In genomic region chr17:80315517-80316182, GRCh38 we compare ENCODE assay signal across 25 cellular contexts. TPM values are rescaled to one million over a fixed set of nuclear protein-coding genes. Genes with fewer than 3 reads are reported as not detected.
A peak's percentile ranks its signal among the peaks of the same experiment; 100 is the strongest.
DNase-seq lines count a peak whose midpoint lies in the region; ATAC-seq, FAIRE-seq and TF ChIP-seq lines count a peak whose summit lies in the region.
"Had no signal": no experiment of that assay in that cellular context is flagged by ENCODE, and none has a peak within 500 bp of the region (broad histone marks: within the 10 kb centered on the region; RNA-seq: fewer than 3 reads in every experiment).

No MANE protein-coding gene starts in this region.

- intact Hi-C loops in HepG2 (cut with micrococcal nuclease; ENCODE audit: unreplicated experiment) = no loop called here
- intact Hi-C loops in right lobe of liver (cut with DNase I) = no loop called here
- intact Hi-C loops in activated T-helper 2 cell treated with anti-CD3 and anti-CD28 coated beads, Interferon-gamma antibody, Interleukin-2, Interleukin-4, amounts not matched to agents 10 μg/mL and 5 μg/mL and 100 μg/mL, durations not matched to agents 14 hours and 24 hours and 36 hours (cut with micrococcal nuclease) = no loop called here

- ATAC-seq in HepG2 (no peak), right lobe of liver (no peak)
- ATAC-seq: gastroesophageal sphincter; GM23338; naive thymus-derived CD4-positive, alpha-beta T cell; WTC11 had no signal

- no peak overlapping the region for H3K4me3 ChIP-seq in HepG2 (replicated peaks in 1 of 3; ENCODE audit: insufficient read depth in 1 of 3, low read depth in 2 of 3, low read length in 3 of 3)
- H3K4me3 ChIP-seq in right lobe of liver = no peak overlapping the region
- peak overlapping the region in 1 of 2 donors; percentile 66 for H3K4me3 ChIP-seq in neuronal stem cell (ENCODE audit: low read length in 2 of 2)
- H3K4me3 ChIP-seq: BLaER1, gastroesophageal sphincter, GM23338, SJSA1, stomach had no signal

- no peak overlapping the region for H2BK120ac ChIP-seq in neuronal stem cell (ENCODE audit: low read depth, low read length)

- no peaks in the 10 kb centered on the region for H3K79me1 ChIP-seq in neuronal stem cell (ENCODE audit: low read depth, low read length)

- TF ChIP-seq RAD21 in HepG2 (CRISPR knock-in tag; IDR thresholded peaks at IDR 0.05) = no peak

- H2AFZ ChIP-seq in HepG2 (ENCODE audit: low read length) (no peak overlapping the region), neuronal stem cell (ENCODE audit: low read length) (no peak overlapping the region)
- H2AFZ ChIP-seq: GM23338 had no signal

- in situ Hi-C loops in HepG2 (cut with HindIII; ENCODE audit: extremely low pct_ligation_motif_present, low pct_unique_long_range_greater_than_20kb) = no loop called here

- H3K9me3 ChIP-seq in HepG2 (ENCODE audit: low read length) (no peaks in the 10 kb centered on the region), right lobe of liver (no peaks in the 10 kb centered on the region), neuronal stem cell (replicated peaks in 1 of 2; ENCODE audit: control insufficient read depth in 2 of 2, insufficient read depth in 1 of 2, low read depth in 1 of 2, low read length in 2 of 2) (peaks cover 2 to 6% of the 10 kb centered on the region in 2 donors)
- H3K9me3 ChIP-seq: gastroesophageal sphincter, SJSA1, stomach had no signal

- H3K9me3 Mint-ChIP-seq in activated T-helper 2 cell treated with anti-CD3 and anti-CD28 coated beads, Interferon-gamma antibody, Interleukin-2, Interleukin-4, amounts not matched to agents 10 μg/mL and 5 μg/mL and 100 μg/mL, durations not matched to agents 14 hours and 24 hours and 36 hours = no peaks in the 10 kb centered on the region
- no peaks in the 10 kb centered on the region for H3K9me3 Mint-ChIP-seq in progenitor cell of endocrine pancreas (ENCODE audit: low read depth)
- H3K9me3 Mint-ChIP-seq: HFFc6 had no signal

- no peak overlapping the region for H2AK5ac ChIP-seq in neuronal stem cell (ENCODE audit: low read depth, low read length)

- POLR2A ChIA-PET in HepG2 (lab: Yijun Ruan, JAX) = no interaction called here

- CTCF ChIA-PET in HepG2 (lab: Yijun Ruan, JAX; ENCODE audit: low intra/inter-chr PET ratio, low total read pairs) = no interaction called here

- TF ChIP-seq EP300 in HepG2 (IDR thresholded peaks at IDR 0.05; ENCODE audit: low read depth in 2 of 2, low read length in 2 of 2) (no peak), HepG2 (CRISPR knock-in tag; IDR thresholded peaks at IDR 0.05; ENCODE audit: borderline replicate concordance) (no peak)

- H3K36me3 ChIP-seq in HepG2 (replicated peaks in 1 of 2; ENCODE audit: control insufficient read depth in 1 of 2, insufficient read depth in 2 of 2, low read length in 2 of 2) (peaks cover 26 to 53% of the 10 kb centered on the region in 2 experiments), right lobe of liver (peaks cover 0 to 60% (median 24%) of the 10 kb centered on the region in 4 donors), neuronal stem cell (replicated peaks in 1 of 2; ENCODE audit: control insufficient read depth in 2 of 2, insufficient read depth in 2 of 2, low read length in 2 of 2) (peaks cover 29 to 55% of the 10 kb centered on the region in 2 donors)

- no peak overlapping the region for H2BK5ac ChIP-seq in neuronal stem cell (ENCODE audit: low read length)

- H4K91ac ChIP-seq in neuronal stem cell (ENCODE audit: low read depth, low read length, poor library complexity) = no peak overlapping the region

- no peaks in the 10 kb centered on the region for H3K4me1 ChIP-seq in HepG2 (ENCODE audit: insufficient read depth, low read length)
- no peaks in the 10 kb centered on the region for H3K4me1 ChIP-seq in right lobe of liver
- H3K4me1 ChIP-seq in neuronal stem cell (ENCODE audit: control insufficient read depth in 2 of 2, insufficient read depth in 1 of 2, low read depth in 1 of 2, low read length in 2 of 2) = no peaks in the 10 kb centered on the region
- H3K4me1 ChIP-seq: BLaER1, stomach had no signal

- no peaks in the 10 kb centered on the region for H3K27me3 Mint-ChIP-seq in activated T-helper 2 cell treated with anti-CD3 and anti-CD28 coated beads, Interferon-gamma antibody, Interleukin-2, Interleukin-4, amounts not matched to agents 10 μg/mL and 5 μg/mL and 100 μg/mL, durations not matched to agents 14 hours and 24 hours and 36 hours (ENCODE audit: low read depth)
- no peaks in the 10 kb centered on the region for H3K27me3 Mint-ChIP-seq in progenitor cell of endocrine pancreas
- H3K27me3 Mint-ChIP-seq: naive thymus-derived CD4-positive, alpha-beta T cell had no signal

- peak overlapping the region; percentile 82 for H4K8ac ChIP-seq in neuronal stem cell (ENCODE audit: low read depth, low read length)

- DNase-seq in HepG2 (ENCODE audit: low spot score) = no peak
- DNase-seq in right lobe of liver = no peak
- no peak for DNase-seq in activated T-helper 2 cell treated with anti-CD3 and anti-CD28 coated beads, Interferon-gamma antibody, Interleukin-2, Interleukin-4, amounts not matched to agents 10 μg/mL and 5 μg/mL and 100 μg/mL, durations not matched to agents 14 hours and 24 hours and 36 hours (ENCODE audit: low spot score)
- no peak for DNase-seq in neuronal stem cell (ENCODE audit: low spot score)
- DNase-seq in HT-29 (ENCODE audit: low spot score) = no peak
- DNase-seq in progenitor cell of endocrine pancreas (ENCODE audit: low spot score, unreplicated experiment) = no peak
- no peak for DNase-seq in HPDE6-E6E7 (ENCODE audit: extremely low spot score)
- DNase-seq: activated naive CD4-positive, alpha-beta T cell treated with anti-CD3 and anti-CD28 coated beads, Interleukin-2, amount 50 U/mL, for 16 hours; DMS153; HFFc6; KBM-7; kidney glomerular epithelial cell; naive thymus-derived CD4-positive, alpha-beta T cell; NCI-H1105; NCI-H1930; NCI-H2171 treated with DMSO at 0.1 percent for 48 hours; NCI-H510A; stomach had no signal

- TF ChIP-seq POLR2A in HepG2 (IDR thresholded peaks at IDR 0.05; ENCODE audit: insufficient read depth in 1 of 2, low read depth in 2 of 2, low read length in 2 of 2) = no peak
- TF ChIP-seq POLR2A in right lobe of liver (IDR thresholded peaks at IDR 0.05) = no peak

- WGBS in HepG2 (ENCODE audit: low lambda C conversion rate) = 91% methylated on average over 2 of the region's 2 CpGs
- 100% methylated on average over 1 of the region's 2 CpGs for WGBS in right lobe of liver (ENCODE audit: insufficient coverage, low coverage, low lambda C conversion rate, missing lambda C conversion rate)
- WGBS in neuronal stem cell (ENCODE audit: extremely low coverage in 2 of 2, insufficient read length in 2 of 2, insufficient replicate concordance in 1 of 2), 2 donors = no CpG with 5 or more reads among the region's 2 CpGs

- peak overlapping the region; percentile 25 for H3K27ac Mint-ChIP-seq in activated T-helper 2 cell treated with anti-CD3 and anti-CD28 coated beads, Interferon-gamma antibody, Interleukin-2, Interleukin-4, amounts not matched to agents 10 μg/mL and 5 μg/mL and 100 μg/mL, durations not matched to agents 14 hours and 24 hours and 36 hours
- H3K27ac Mint-ChIP-seq in progenitor cell of endocrine pancreas = no peak overlapping the region
- H3K27ac Mint-ChIP-seq: GM23338, HFFc6 had no signal

- H2BK12ac ChIP-seq in neuronal stem cell (ENCODE audit: low read length) = no peak overlapping the region

- no peak overlapping the region for H2BK15ac ChIP-seq in neuronal stem cell (ENCODE audit: low read length)

- H3K36me3 Mint-ChIP-seq in activated T-helper 2 cell treated with anti-CD3 and anti-CD28 coated beads, Interferon-gamma antibody, Interleukin-2, Interleukin-4, amounts not matched to agents 10 μg/mL and 5 μg/mL and 100 μg/mL, durations not matched to agents 14 hours and 24 hours and 36 hours (ENCODE audit: low read depth) = peaks cover 73% of the 10 kb centered on the region
- H3K36me3 Mint-ChIP-seq in progenitor cell of endocrine pancreas (ENCODE audit: insufficient read depth) = peaks cover 27% of the 10 kb centered on the region

- no peaks in the 10 kb centered on the region for H3K79me2 ChIP-seq in HepG2 (ENCODE audit: insufficient read depth, low read length)

- H3K27me3 ChIP-seq in HepG2 (ENCODE audit: control insufficient read depth in 1 of 2, insufficient read depth in 2 of 2, low read length in 2 of 2) (no peaks in the 10 kb centered on the region), right lobe of liver (no peaks in the 10 kb centered on the region), neuronal stem cell (ENCODE audit: control insufficient read depth in 3 of 3, insufficient read depth in 3 of 3, low read depth in 1 of 3, low read length in 3 of 3) (no peaks in the 10 kb centered on the region)
- H3K27me3 ChIP-seq: BLaER1, gastroesophageal sphincter, SJSA1, stomach had no signal

- H3K9ac ChIP-seq in HepG2 (ENCODE audit: insufficient read depth, low read depth, low read length) (no peak overlapping the region), neuronal stem cell (ENCODE audit: low read depth, low read length, poor library complexity) (peak overlapping the region; percentile 44)
- H3K9ac ChIP-seq: BLaER1 had no signal

- H3K14ac ChIP-seq in neuronal stem cell (ENCODE audit: low read length) = no peak overlapping the region

- H3K4me3 Mint-ChIP-seq in activated T-helper 2 cell treated with anti-CD3 and anti-CD28 coated beads, Interferon-gamma antibody, Interleukin-2, Interleukin-4, amounts not matched to agents 10 μg/mL and 5 μg/mL and 100 μg/mL, durations not matched to agents 14 hours and 24 hours and 36 hours (ENCODE audit: low read depth) = no peak overlapping the region
- H3K4me3 Mint-ChIP-seq in progenitor cell of endocrine pancreas (ENCODE audit: low read depth) = no peak overlapping the region
- H3K4me3 Mint-ChIP-seq: GM23338, HFFc6, WTC11 had no signal

- no TSS peak for BruUV-seq in HepG2 (replicated peaks; lab: Mats Ljungman, UMichigan)

- peak overlapping the region; percentile 31 for H3K23ac ChIP-seq in neuronal stem cell (ENCODE audit: low read depth, low read length, poor library complexity)

- TF ChIP-seq CTCF in HepG2 (CRISPR knock-in tag; IDR thresholded peaks at IDR 0.05) (no peak), right lobe of liver (IDR thresholded peaks at IDR 0.05) (no peak), progenitor cell of endocrine pancreas (IDR thresholded peaks at IDR 0.05; ENCODE audit: unreplicated experiment) (no peak)

- H4K20me1 ChIP-seq in HepG2 (ENCODE audit: insufficient read depth, low read length) = no peaks in the 10 kb centered on the region

- H3K18ac ChIP-seq in neuronal stem cell (ENCODE audit: low read length) = no peak overlapping the region

- no peak for FAIRE-seq in HepG2 (lab: Jason Lieb, UNC)
- FAIRE-seq: bronchial epithelial cell, GM19239 had no signal

- no peak overlapping the region for H3K4ac ChIP-seq in neuronal stem cell (ENCODE audit: low read length)

- H3K27ac ChIP-seq in HepG2 (ENCODE audit: extremely low read length, insufficient read depth, low read length) (no peak overlapping the region), right lobe of liver (no peak overlapping the region), neuronal stem cell (replicated peaks; ENCODE audit: low read length) (no peak overlapping the region)
- H3K27ac ChIP-seq: BLaER1, gastroesophageal sphincter, SJSA1, stomach had no signal

- no peak overlapping the region for H3K4me2 ChIP-seq in HepG2 (ENCODE audit: low read depth, low read length)
- H3K4me2 ChIP-seq in neuronal stem cell (ENCODE audit: insufficient read depth, low read length, poor library complexity, severe bottlenecking) = no peak overlapping the region
- H3K4me2 ChIP-seq: BLaER1, GM23338 had no signal

- peaks cover 5% of the 10 kb centered on the region for H3K4me1 Mint-ChIP-seq in activated T-helper 2 cell treated with anti-CD3 and anti-CD28 coated beads, Interferon-gamma antibody, Interleukin-2, Interleukin-4, amounts not matched to agents 10 μg/mL and 5 μg/mL and 100 μg/mL, durations not matched to agents 14 hours and 24 hours and 36 hours (ENCODE audit: low read depth)
- H3K4me1 Mint-ChIP-seq in progenitor cell of endocrine pancreas (ENCODE audit: low read depth) = no peaks in the 10 kb centered on the region
- H3K4me1 Mint-ChIP-seq: GM23338, WTC11 had no signal

RNA-seq across cellular contexts. Expression of gene RNF213, which starts 55.0 kb away (rescaled TPM):
- 38.7 and 42.8 TPM in 2 replicates for total RNA-seq in HepG2 (2016; rRNA removed; fragmentation: Illumina TruSeq; extraction: Trizol)
- total RNA-seq in HepG2 (2016; cell fraction: cytosol; rRNA removed; fragmentation: Illumina TruSeq; extraction: Trizol; ENCODE audit: low read depth) = 8.0 and 9.3 TPM in 2 replicates
- 36.5 and 38.8 TPM in 2 replicates for total RNA-seq in HepG2 (2016; cell fraction: insoluble cytoplasmic fraction; rRNA removed; fragmentation: Illumina TruSeq; extraction: Trizol)
- 12.8 and 13.4 TPM in 2 replicates for total RNA-seq in HepG2 (2016; cell fraction: membrane; rRNA removed; fragmentation: Illumina TruSeq; extraction: Trizol)
- 57.4 and 57.5 TPM in 2 replicates for total RNA-seq in HepG2 (2016; cell fraction: nucleus; rRNA removed; fragmentation: Illumina TruSeq; extraction: Trizol)
- polyA plus RNA-seq in HepG2 (2011; rRNA removed) = 38.6 and 44.0 TPM in 2 replicates
- 16.4 and 18.9 TPM in 2 replicates for polyA plus RNA-seq in HepG2 (2011; cell fraction: cytosol; rRNA removed)
- 134 and 171 TPM in 2 replicates for polyA plus RNA-seq in HepG2 (2011; cell fraction: nucleus; rRNA removed)
- 28.2 and 46.6 TPM in 2 replicates for polyA plus RNA-seq in HepG2 (2012)
- polyA plus RNA-seq in HepG2 (2016; cell fraction: cytosol; fragmentation: Illumina TruSeq; extraction: Trizol; ENCODE audit: low read depth) = 1.4 and 2.0 TPM in 2 replicates
- polyA plus RNA-seq in HepG2 (2016; cell fraction: insoluble cytoplasmic fraction; fragmentation: Illumina TruSeq; extraction: Trizol; ENCODE audit: low read depth) = 23.5 and 27.4 TPM in 2 replicates
- 3.4 and 3.7 TPM in 2 replicates for polyA plus RNA-seq in HepG2 (2016; cell fraction: membrane; fragmentation: Illumina TruSeq; extraction: Trizol; ENCODE audit: low read depth)
- polyA plus RNA-seq in HepG2 (2016; cell fraction: nucleus; fragmentation: Illumina TruSeq; extraction: Trizol; ENCODE audit: insufficient read depth, low read depth) = 77.8 and 79.2 TPM in 2 replicates
- polyA minus RNA-seq in HepG2 (2011; rRNA and poly(A)+ RNA removed; ENCODE audit: low replicate concordance) = 133 and 148 TPM in 2 replicates
- polyA minus RNA-seq in HepG2 (2011; cell fraction: cytosol; rRNA and poly(A)+ RNA removed) = 36.1 and 37.6 TPM in 2 replicates
- 108 and 132 TPM in 2 replicates for polyA minus RNA-seq in HepG2 (2011; cell fraction: nucleus; rRNA and poly(A)+ RNA removed)
- total RNA-seq in right lobe of liver = 10 to 100 TPM; 59.1 to 87.7 (median 73.0) TPM
- total RNA-seq in activated T-helper 2 cell treated with anti-CD3 and anti-CD28 coated beads, Interferon-gamma antibody, Interleukin-2, Interleukin-4, amounts not matched to agents 10 μg/mL and 5 μg/mL and 100 μg/mL, durations not matched to agents 14 hours and 24 hours and 36 hours = 297 and 309 TPM in 2 replicates
- 17.4 TPM for polyA plus RNA-seq in neuronal stem cell (2013, experiment 1 of 2)
- polyA plus RNA-seq in neuronal stem cell (2013, experiment 2 of 2) = 18.4 TPM
- 49.5 and 70.5 TPM in 2 replicates for total RNA-seq in HT-29 (2014; rRNA removed; shearing (Covaris generic))
- total RNA-seq in progenitor cell of endocrine pancreas = 57.6 and 61.9 TPM in 2 replicates
